Comparison of ENCODE assay signal across 28 cellular contexts in genomic region chr16:54026456-54026855, GRCh38.
DNase-seq lines count a peak whose midpoint lies in the region; ATAC-seq, FAIRE-seq and TF ChIP-seq lines count a peak whose summit lies in the region.
"Had no signal": no experiment of that assay in that cellular context is flagged by ENCODE, and none has a peak within 500 bp of the region (broad histone marks: within the 10 kb centered on the region; RNA-seq: fewer than 3 reads in every experiment).

No MANE protein-coding gene starts in this region.

- no peak overlapping the region for H3K4me3 Mint-ChIP-seq in astrocyte (ENCODE audit: unreplicated experiment)
- H3K4me3 Mint-ChIP-seq in endodermal cell: no peak overlapping the region
- H3K4me3 Mint-ChIP-seq: activated CD4-positive, alpha-beta memory T cell treated with anti-CD3 and anti-CD28 coated beads for 36 hours; naive thymus-derived CD8-positive, alpha-beta T cell; T-helper 2 cell treated with Interferon-gamma antibody and Interleukin-4, amounts not matched to agents 5 μg/mL and 100 μg/mL, for 36 hours; WTC11 had no signal

- TF ChIP-seq CTCF in astrocyte (IDR thresholded peaks at IDR 0.05; ENCODE audit: insufficient read depth, low read depth, low read length): no peak
- no peak for TF ChIP-seq CTCF in endodermal cell (conservative IDR thresholded peaks at IDR 0.05)

- H3K4me1 ChIP-seq in astrocyte (ENCODE audit: insufficient read depth, low read length) (peaks cover 22% of the 10 kb centered on the region), endodermal cell (ENCODE audit: control insufficient read depth, insufficient read depth, low read length) (peaks cover 6% of the 10 kb centered on the region)
- H3K4me1 ChIP-seq: vagina had no signal

- no peaks in the 10 kb centered on the region for H3K9me3 ChIP-seq in astrocyte (ENCODE audit: insufficient read depth, low read depth, low read length)
- peaks cover 17% of the 10 kb centered on the region for H3K9me3 ChIP-seq in endodermal cell (ENCODE audit: control insufficient read depth, low read length)
- H3K9me3 ChIP-seq: pancreas, suprapubic skin had no signal

- peaks cover 6% of the 10 kb centered on the region for H3K4me1 Mint-ChIP-seq in astrocyte (ENCODE audit: low read depth, unreplicated experiment)
- H3K4me1 Mint-ChIP-seq in endodermal cell: peaks cover 10% of the 10 kb centered on the region
- H3K4me1 Mint-ChIP-seq: naive thymus-derived CD8-positive, alpha-beta T cell had no signal

- no peaks in the 10 kb centered on the region for H3K27me3 ChIP-seq in astrocyte (ENCODE audit: insufficient read depth, low read length)
- H3K27me3 ChIP-seq in endodermal cell (ENCODE audit: control insufficient read depth, insufficient read depth, low read length, poor library complexity, severe bottlenecking): no peaks in the 10 kb centered on the region
- H3K27me3 ChIP-seq: pancreas, suprapubic skin, vagina had no signal

- H3K36me3 ChIP-seq in astrocyte (ENCODE audit: insufficient read depth, low read length) (no peaks in the 10 kb centered on the region), endodermal cell (ENCODE audit: control insufficient read depth, insufficient read depth, low read length) (no peaks in the 10 kb centered on the region)
- H3K36me3 ChIP-seq: pancreas, suprapubic skin, vagina had no signal

- no peak overlapping the region for H2AFZ ChIP-seq in astrocyte (ENCODE audit: low read depth, low read length)

- H3K27me3 Mint-ChIP-seq in astrocyte (ENCODE audit: low read depth, unreplicated experiment) (no peaks in the 10 kb centered on the region), endodermal cell (ENCODE audit: insufficient read depth) (peaks cover 5% of the 10 kb centered on the region)
- H3K27me3 Mint-ChIP-seq: activated CD4-positive, alpha-beta memory T cell treated with anti-CD3 and anti-CD28 coated beads for 36 hours; naive thymus-derived CD8-positive, alpha-beta T cell had no signal

- peak overlapping the region; percentile 67 for H3K4me2 ChIP-seq in astrocyte (ENCODE audit: low read length)

- no peaks in the 10 kb centered on the region for H4K20me1 ChIP-seq in astrocyte (ENCODE audit: insufficient read depth, low read length)

- H3K9ac ChIP-seq in astrocyte (ENCODE audit: low read length) (no peak overlapping the region), endodermal cell (ENCODE audit: extremely low read depth, low read length, poor library complexity, severe bottlenecking) (no peak overlapping the region)

- H3K27ac ChIP-seq in astrocyte (ENCODE audit: low read depth, low read length) (peak overlapping the region; percentile 65), endodermal cell (ENCODE audit: low read depth, low read length) (no peak overlapping the region)
- H3K27ac ChIP-seq: C4-2B, pancreas, suprapubic skin, vagina had no signal

- no peaks in the 10 kb centered on the region for H3K79me2 ChIP-seq in astrocyte (ENCODE audit: insufficient read depth, low read length)

- WGBS in endodermal cell (ENCODE audit: insufficient coverage in 1 of 2, insufficient read length in 1 of 2), 2 experiments: 100% methylated on average over 1 of the region's 1 CpG; no CpG with 5 or more reads in 1 of the 2 experiments

- FAIRE-seq in astrocyte (lab: Jason Lieb, UNC): no peak
- FAIRE-seq: A204.1, GM19239, K562, pancreas had no signal

- H3K4me3 ChIP-seq in astrocyte (ENCODE audit: insufficient read depth, low read depth, low read length) (no peak overlapping the region), endodermal cell (ENCODE audit: low read length) (no peak overlapping the region)
- H3K4me3 ChIP-seq: K562, lung, pancreas, suprapubic skin, vagina had no signal

- DNase-seq in A172 (ENCODE audit: low spot score): peak; percentile 7
- peak; percentile 4 for DNase-seq in HS-5 (ENCODE audit: low read depth)
- peak; percentile 51 for DNase-seq in astrocyte (ENCODE audit: low read depth)
- DNase-seq in fibroblast of peridontal ligament (ENCODE audit: extremely low read depth): peak; percentile 6
- no peak for DNase-seq in T-helper 2 cell
- no peak for DNase-seq in endodermal cell
- no peak for DNase-seq in effector CD8-positive, alpha-beta T cell (lab: John Stamatoyannopoulos, UW)
- DNase-seq: activated CD4-positive, alpha-beta memory T cell treated with anti-CD3 and anti-CD28 coated beads for 36 hours; activated effector memory CD4-positive, alpha-beta T cell treated with anti-CD3 and anti-CD28 coated beads, Interleukin-2, amount 50 U/mL, for 16 hours; GDM1; GOT3; naive thymus-derived CD8-positive, alpha-beta T cell; NCI-H1048; NCI-H1930; NCI-H345; pancreas had no signal

- no peak overlapping the region for H3K27ac Mint-ChIP-seq in astrocyte (ENCODE audit: unreplicated experiment)
- no peak overlapping the region for H3K27ac Mint-ChIP-seq in endodermal cell
- H3K27ac Mint-ChIP-seq: activated CD4-positive, alpha-beta memory T cell treated with anti-CD3 and anti-CD28 coated beads for 36 hours; naive thymus-derived CD8-positive, alpha-beta T cell; T-helper 2 cell treated with Interferon-gamma antibody and Interleukin-4, amounts not matched to agents 5 μg/mL and 100 μg/mL, for 36 hours; WTC11 had no signal

- H3K36me3 Mint-ChIP-seq in astrocyte (ENCODE audit: low read depth, unreplicated experiment) (peaks cover 6% of the 10 kb centered on the region), endodermal cell (ENCODE audit: low read depth) (peaks cover 11% of the 10 kb centered on the region)

- ATAC-seq in GM18511 (IDR thresholded peaks at IDR 0.05; ENCODE audit: unreplicated experiment): no peak
- ATAC-seq: K562; naive thymus-derived CD8-positive, alpha-beta T cell; pancreas; PC-3; sciatic nerve; WTC11 had no signal

- H3K9me3 Mint-ChIP-seq in astrocyte (ENCODE audit: unreplicated experiment): peaks cover 7% of the 10 kb centered on the region
- H3K9me3 Mint-ChIP-seq in endodermal cell: peaks cover 11% of the 10 kb centered on the region

Comparison
In these comparisons a context has a peak if more than half of its experiments do, and no peak if none do; other contexts are left out.
1. DNase-seq: peak in A172 (single experiment), HS-5 (single experiment), astrocyte (single experiment) and fibroblast of peridontal ligament (single experiment); none in T-helper 2 cell (0 of 5), endodermal cell (single experiment) and effector CD8-positive, alpha-beta T cell (single experiment).